ENCODE assay signal across 19 cellular contexts in the genomic region with DNA sequence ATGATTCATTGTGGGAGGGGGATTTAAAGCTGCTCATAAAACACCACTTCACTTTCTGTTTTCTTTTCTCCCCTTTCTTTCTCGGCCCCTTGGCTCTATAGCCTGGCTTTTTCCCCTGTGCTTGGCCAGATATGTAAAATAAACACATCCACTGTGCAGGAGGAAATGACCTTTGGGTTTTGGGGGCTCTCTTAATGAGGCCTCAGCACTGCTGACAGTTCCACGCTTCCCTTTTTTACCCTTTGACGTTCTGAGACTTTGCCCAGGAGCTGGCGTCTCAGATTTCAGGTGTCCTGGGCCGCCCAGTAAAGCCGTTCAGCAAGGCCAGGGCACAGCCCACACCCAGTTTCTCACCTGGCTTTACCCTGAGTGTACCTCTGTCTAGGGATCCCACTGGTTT.
DNase-seq lines count a peak whose midpoint lies in the region; ATAC-seq, FAIRE-seq and TF ChIP-seq lines count a peak whose summit lies in the region.
"Had no signal": no experiment of that assay in that cellular context is flagged by ENCODE, and none has a peak within 500 bp of the region (broad histone marks: within the 10 kb centered on the region; RNA-seq: fewer than 3 reads in every experiment).

No MANE protein-coding gene starts in this region.

- intact Hi-C loops in K562 (cut with micrococcal nuclease): no loop called here

- no peak overlapping the region for H3K9ac ChIP-seq in K562 (ENCODE audit: insufficient read depth in 1 of 2, low read depth in 2 of 2, low read length in 2 of 2)

- no peak overlapping the region for H3K4me3 ChIP-seq in K562
- H3K4me3 ChIP-seq: cardiac muscle cell, pancreas had no signal

- no peaks in the 10 kb centered on the region for H3K9me3 Mint-ChIP-seq in natural killer cell treated with Interleukin-12 subunit alpha and Interleukin-12 subunit beta and Interleukin-15 and Interleukin-18, amount 100 ng/mL, for 72 hours
- H3K9me3 Mint-ChIP-seq: activated CD4-positive, alpha-beta T cell treated with anti-CD3 and anti-CD28 coated beads, Interleukin-2, amount 10 ng/mL, durations not matched to agents 7 days and 5 days; activated naive CD8-positive, alpha-beta T cell treated with anti-CD3 and anti-CD28 coated beads, Interleukin-2, amount 50 U/mL, for 24 hours; effector memory CD8-positive, alpha-beta T cell had no signal

- H3K27ac Mint-ChIP-seq in natural killer cell treated with Interleukin-12 subunit alpha and Interleukin-12 subunit beta and Interleukin-15 and Interleukin-18, amount 100 ng/mL, for 72 hours: no peak overlapping the region
- H3K27ac Mint-ChIP-seq: activated CD4-positive, alpha-beta T cell treated with anti-CD3 and anti-CD28 coated beads, Interleukin-2, amount 10 ng/mL, durations not matched to agents 7 days and 5 days; activated naive CD8-positive, alpha-beta T cell treated with anti-CD3 and anti-CD28 coated beads, Interleukin-2, amount 50 U/mL, for 24 hours; effector memory CD8-positive, alpha-beta T cell had no signal

- WGBS in K562 (ENCODE audit: insufficient coverage, low coverage, missing lambda C conversion rate): 0% methylated on average over 6 of the region's 6 CpGs

- peaks cover 9% of the 10 kb centered on the region; the same call in 1 of the 2 replicates for H4K20me1 ChIP-seq in K562 (replicated peaks; ENCODE audit: control insufficient read depth, insufficient read depth, low read length)

- POLR2A ChIA-PET in K562 (lab: Yijun Ruan, JAX): no interaction called here

- DNase-seq in GF-D8 (lab: John Stamatoyannopoulos, UW) (peak; percentile 5), MV-4-11 (lab: John Stamatoyannopoulos, UW) (peak; percentile 46), K562 (ENCODE audit: extremely low read depth in 1 of 4, low spot score in 3 of 4) (no peak), medulla oblongata (ENCODE audit: extremely low spot score) (no peak), AG08396 (ENCODE audit: low spot score) (no peak), omental fat pad (ENCODE audit: low spot score) (no peak)
- DNase-seq in natural killer cell treated with Interleukin-12 subunit alpha and Interleukin-12 subunit beta and Interleukin-15 and Interleukin-18, amount 100 ng/mL, for 72 hours (ENCODE audit: low spot score): no peak
- DNase-seq: activated CD4-positive, alpha-beta T cell treated with anti-CD3 and anti-CD28 coated beads, Interleukin-2, amount 10 ng/mL, durations not matched to agents 7 days and 5 days; activated naive CD8-positive, alpha-beta T cell treated with anti-CD3 and anti-CD28 coated beads, Interleukin-2, amount 50 U/mL, for 24 hours; activated T-cell treated with anti-CD3 and anti-CD28 coated beads, Interleukin-2, amount 50 U/mL, for 48 hours; effector memory CD8-positive, alpha-beta T cell; HCEC 1CT; mesendoderm; NCI-H1092 treated with DMSO at 0.1 percent for 48 hours; NCI-H446 treated with DMSO at 0.1 percent for 48 hours; pancreas; T-helper 2 cell had no signal

- TF ChIP-seq POLR2A in K562 (conservative IDR thresholded peaks at IDR 0.05): no peak

- peaks cover 41 to 56% of the 10 kb centered on the region in 2 donors for H3K4me1 Mint-ChIP-seq in natural killer cell treated with Interleukin-12 subunit alpha and Interleukin-12 subunit beta and Interleukin-15 and Interleukin-18, amount 100 ng/mL, for 72 hours (ENCODE audit: low read depth in 2 of 2)
- H3K4me1 Mint-ChIP-seq: activated CD4-positive, alpha-beta T cell treated with anti-CD3 and anti-CD28 coated beads, Interleukin-2, amount 10 ng/mL, durations not matched to agents 7 days and 5 days had no signal

- in situ Hi-C loops in K562 (cut with MboI): no loop called here

- no peak for TF ChIP-seq CTCF in K562 (IDR thresholded peaks at IDR 0.05 in 2 of 3, conservative IDR thresholded peaks at IDR 0.05 in 1 of 3; ENCODE audit: insufficient read depth in 2 of 3, low read depth in 1 of 3, low read length in 3 of 3)
- TF ChIP-seq CTCF in omental fat pad (IDR thresholded peaks at IDR 0.05): no peak

- no peak overlapping the region for H2AFZ ChIP-seq in K562 (ENCODE audit: low read depth, low read length)

- no peak for TF ChIP-seq EP300 in K562 (IDR thresholded peaks at IDR 0.05; ENCODE audit: low read length)

- no peaks in the 10 kb centered on the region for H3K9me3 ChIP-seq in K562 (replicated peaks; ENCODE audit: control insufficient read depth, insufficient read depth, low read depth, low read length)
- H3K9me3 ChIP-seq: pancreas had no signal

- no peaks in the 10 kb centered on the region for H3K9me1 ChIP-seq in K562 (ENCODE audit: control insufficient read depth, insufficient read depth, low read length)

- no peak for ATAC-seq in K562
- no peak for ATAC-seq in natural killer cell treated with Interleukin-12 subunit alpha and Interleukin-12 subunit beta and Interleukin-15 and Interleukin-18, amount 100 ng/mL, for 72 hours
- ATAC-seq in HG03159 (IDR thresholded peaks at IDR 0.05; ENCODE audit: unreplicated experiment): no peak
- ATAC-seq in omental fat pad (ENCODE audit: low FRiP score): no peak
- ATAC-seq: activated naive CD8-positive, alpha-beta T cell treated with anti-CD3 and anti-CD28 coated beads, Interleukin-2, amount 50 U/mL, for 24 hours; effector memory CD8-positive, alpha-beta T cell had no signal

- H3K27me3 Mint-ChIP-seq in natural killer cell treated with Interleukin-12 subunit alpha and Interleukin-12 subunit beta and Interleukin-15 and Interleukin-18, amount 100 ng/mL, for 72 hours: no peaks in the 10 kb centered on the region

- H3K27ac ChIP-seq in K562 (ENCODE audit: extremely low read depth, low read depth, low read length): no peak overlapping the region
- H3K27ac ChIP-seq: cardiac muscle cell, pancreas had no signal

- peaks cover 69 to 86% of the 10 kb centered on the region in 2 experiments for H3K27me3 ChIP-seq in K562 (ENCODE audit: control insufficient read depth in 2 of 2, insufficient read depth in 2 of 2, low read length in 2 of 2)
- H3K27me3 ChIP-seq: cardiac muscle cell, pancreas had no signal

- FAIRE-seq in K562 (lab: Jason Lieb, UNC): no peak
- FAIRE-seq: pancreas had no signal

- H3K79me2 ChIP-seq in K562 (ENCODE audit: control insufficient read depth, insufficient read depth, low read length): no peaks in the 10 kb centered on the region

- no peak overlapping the region for H3K4me2 ChIP-seq in K562 (ENCODE audit: insufficient read depth, low read length)

- no TSS peak for BruUV-seq in K562 (replicated peaks; lab: Mats Ljungman, UMichigan)

- H3K36me3 ChIP-seq in K562 (ENCODE audit: control insufficient read depth, insufficient read depth, low read length): no peaks in the 10 kb centered on the region
- H3K36me3 ChIP-seq: cardiac muscle cell, pancreas had no signal

- no peak for TF ChIP-seq RAD21 in K562 (CRISPR knock-in tag; conservative IDR thresholded peaks at IDR 0.05 in 1 of 2, IDR thresholded peaks at IDR 0.05 in 1 of 2)

- H3K36me3 Mint-ChIP-seq in natural killer cell treated with Interleukin-12 subunit alpha and Interleukin-12 subunit beta and Interleukin-15 and Interleukin-18, amount 100 ng/mL, for 72 hours: no peaks in the 10 kb centered on the region

- peak overlapping the region; percentile 30 for H3K4me3 Mint-ChIP-seq in natural killer cell treated with Interleukin-12 subunit alpha and Interleukin-12 subunit beta and Interleukin-15 and Interleukin-18, amount 100 ng/mL, for 72 hours
- H3K4me3 Mint-ChIP-seq: activated CD4-positive, alpha-beta T cell treated with anti-CD3 and anti-CD28 coated beads, Interleukin-2, amount 10 ng/mL, durations not matched to agents 7 days and 5 days; activated naive CD8-positive, alpha-beta T cell treated with anti-CD3 and anti-CD28 coated beads, Interleukin-2, amount 50 U/mL, for 24 hours; effector memory CD8-positive, alpha-beta T cell had no signal

- H3K4me1 ChIP-seq in K562 (replicated peaks in 1 of 2; ENCODE audit: control insufficient read depth in 2 of 2, insufficient read depth in 2 of 2, low read length in 2 of 2): 0 out of 5 replicates have a peak, but pooled peaks cover 0 to 3% of the 10 kb centered on the region in 2 experiments
- H3K4me1 ChIP-seq: pancreas had no signal

- CTCF ChIA-PET in K562 (lab: Yijun Ruan, JAX; ENCODE audit: low intra/inter-chr PET ratio): no interaction called here

TF ChIP-seq in K562, 482 proteins besides CTCF, POLR2A, EP300 and RAD21:
- TF ChIP-seq SPI1 (IDR thresholded peaks at IDR 0.05; ENCODE audit: borderline replicate concordance, low read depth, low read length) (0 out of 2 replicates have a peak, but pooled peaks have one; percentile 25), ZFP1 (CRISPR knock-in tag; IDR thresholded peaks at IDR 0.05) (no peak), CBX3 (IDR thresholded peaks at IDR 0.05; ENCODE audit: borderline replicate concordance in 1 of 2, low read length in 2 of 2) (no peak)

Comparison
In these comparisons a context has a peak if more than half of its experiments do, and no peak if none do; other contexts are left out.
1. DNase-seq: peak in GF-D8 (single experiment) and MV-4-11 (single experiment); none in K562 (0 of 4), natural killer cell treated with Interleukin-12 subunit alpha and Interleukin-12 subunit beta and Interleukin-15 and Interleukin-18, amount 100 ng/mL, for 72 hours (single experiment), medulla oblongata (single experiment), AG08396 (single experiment) and omental fat pad (single experiment).